Comparison of ENCODE assay signal across 9 cellular contexts in the genomic region with DNA sequence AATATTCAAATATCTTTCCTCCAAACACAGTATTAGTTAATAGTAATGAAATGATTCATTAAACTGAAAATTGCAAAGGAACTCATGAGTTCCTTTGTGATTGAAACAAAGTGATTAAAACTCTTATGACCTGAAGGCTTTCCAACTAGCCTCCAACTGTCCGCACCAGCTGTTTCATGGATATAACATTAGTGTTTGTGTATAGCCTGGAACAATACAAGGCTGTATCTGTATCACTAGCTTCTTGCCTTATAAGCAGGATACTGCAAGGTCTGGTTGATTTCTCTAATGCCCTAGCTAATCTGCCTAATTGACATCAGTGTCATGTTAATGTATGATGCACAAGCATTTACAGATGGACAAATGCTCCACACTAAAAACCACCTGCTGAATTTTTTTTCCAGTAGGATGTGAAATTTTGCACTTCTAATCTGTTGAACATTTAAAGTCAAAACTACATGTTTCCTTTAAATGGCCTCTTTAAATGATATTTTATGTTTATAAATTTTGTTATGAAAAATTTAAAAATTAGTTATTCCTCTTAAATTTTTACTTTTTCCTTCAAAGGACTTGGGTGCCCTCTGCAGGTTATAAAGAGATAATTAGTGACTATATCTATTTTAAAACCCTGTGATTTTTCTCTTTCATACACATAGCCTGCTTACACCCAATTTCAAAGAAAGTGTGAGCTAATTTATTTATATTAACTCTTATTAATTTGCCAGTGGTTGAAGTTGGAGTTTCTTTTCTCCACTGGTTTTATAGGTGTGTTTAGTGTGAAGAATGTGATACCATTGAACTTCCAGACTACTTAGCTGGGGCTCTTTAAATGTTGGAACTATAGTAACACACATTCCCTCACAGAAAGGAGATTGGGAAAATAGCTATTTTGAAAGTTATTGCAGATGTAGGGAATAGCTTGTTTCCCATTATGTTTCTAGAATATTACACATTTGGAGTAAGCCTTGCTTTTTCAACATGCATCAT. TPM values are rescaled to one million over a fixed set of nuclear protein-coding genes. Genes with fewer than 3 reads are reported as not detected.
DNase-seq lines count a peak whose midpoint lies in the region; ATAC-seq, FAIRE-seq and TF ChIP-seq lines count a peak whose summit lies in the region.
"Had no signal": no experiment of that assay in that cellular context is flagged by ENCODE, and none has a peak within 500 bp of the region (broad histone marks: within the 10 kb centered on the region; RNA-seq: fewer than 3 reads in every experiment).

No MANE protein-coding gene starts in this region.

- H3K4me1 Mint-ChIP-seq in natural killer cell = no peaks in the 10 kb centered on the region
- no peaks in the 10 kb centered on the region for H3K4me1 Mint-ChIP-seq in natural killer cell treated with Interleukin-12 subunit alpha and Interleukin-12 subunit beta and Interleukin-15 and Interleukin-18, amount 100 ng/mL, for 72 hours (ENCODE audit: low read depth in 2 of 2)

- H3K9me3 Mint-ChIP-seq in natural killer cell = no peaks in the 10 kb centered on the region
- no peaks in the 10 kb centered on the region for H3K9me3 Mint-ChIP-seq in natural killer cell treated with Interleukin-12 subunit alpha and Interleukin-12 subunit beta and Interleukin-15 and Interleukin-18, amount 100 ng/mL, for 72 hours
- H3K9me3 Mint-ChIP-seq: T-helper 2 cell treated with Interferon-gamma antibody and Interleukin-4, amounts not matched to agents 5 μg/mL and 100 μg/mL, for 36 hours had no signal

- no peak overlapping the region for H3K4me3 Mint-ChIP-seq in natural killer cell
- H3K4me3 Mint-ChIP-seq in natural killer cell treated with Interleukin-12 subunit alpha and Interleukin-12 subunit beta and Interleukin-15 and Interleukin-18, amount 100 ng/mL, for 72 hours = no peak overlapping the region
- H3K4me3 Mint-ChIP-seq: T-helper 2 cell treated with Interferon-gamma antibody and Interleukin-4, amounts not matched to agents 5 μg/mL and 100 μg/mL, for 36 hours had no signal

- peak; percentile 54 for TF ChIP-seq CTCF in natural killer cell (IDR thresholded peaks at IDR 0.05)

- H3K27ac Mint-ChIP-seq in natural killer cell = no peak overlapping the region
- no peak overlapping the region for H3K27ac Mint-ChIP-seq in natural killer cell treated with Interleukin-12 subunit alpha and Interleukin-12 subunit beta and Interleukin-15 and Interleukin-18, amount 100 ng/mL, for 72 hours
- H3K27ac Mint-ChIP-seq: T-helper 2 cell treated with Interferon-gamma antibody and Interleukin-4, amounts not matched to agents 5 μg/mL and 100 μg/mL, for 36 hours had no signal

- no peak for ATAC-seq in natural killer cell
- ATAC-seq in natural killer cell treated with Interleukin-12 subunit alpha and Interleukin-12 subunit beta and Interleukin-15 and Interleukin-18, amount 100 ng/mL, for 72 hours = no peak

- intact Hi-C loops in natural killer cell (cut with micrococcal nuclease) = no loop called here

- H3K36me3 Mint-ChIP-seq in natural killer cell = peaks cover 1% of the 10 kb centered on the region
- H3K36me3 Mint-ChIP-seq in natural killer cell treated with Interleukin-12 subunit alpha and Interleukin-12 subunit beta and Interleukin-15 and Interleukin-18, amount 100 ng/mL, for 72 hours = no peaks in the 10 kb centered on the region

- H3K27me3 Mint-ChIP-seq in natural killer cell (ENCODE audit: low read depth in 2 of 2) = no peaks in the 10 kb centered on the region
- no peaks in the 10 kb centered on the region for H3K27me3 Mint-ChIP-seq in natural killer cell treated with Interleukin-12 subunit alpha and Interleukin-12 subunit beta and Interleukin-15 and Interleukin-18, amount 100 ng/mL, for 72 hours

- DNase-seq in natural killer cell = no peak
- no peak for DNase-seq in natural killer cell treated with Interleukin-12 subunit alpha and Interleukin-12 subunit beta and Interleukin-15 and Interleukin-18, amount 100 ng/mL, for 72 hours (ENCODE audit: low spot score)
- peak; percentile 17 for DNase-seq in SK-MEL-5 (ENCODE audit: low read depth, low spot score)
- peak; percentile 58 for DNase-seq in fibroblast of peridontal ligament (ENCODE audit: extremely low read depth)
- DNase-seq in urothelium cell line (ENCODE audit: low spot score) = no peak
- no peak for DNase-seq in OCI-M2 (lab: John Stamatoyannopoulos, UW; ENCODE audit: unreplicated experiment)
- no peak for DNase-seq in NCI-H1105 (lab: John Stamatoyannopoulos, UW)
- DNase-seq in GM12892 (ENCODE audit: insufficient read length) = no peak

- TF ChIP-seq POLR2A in GM12892 (IDR thresholded peaks at IDR 0.05; ENCODE audit: low read depth, low read length) = no peak

- in situ Hi-C loops in SK-MEL-5 (cut with HindIII; ENCODE audit: low pct_unique_long_range_greater_than_20kb, low sequenced_read_pairs) = no loop called here

- FAIRE-seq in urothelium cell line (lab: Jason Lieb, UNC) (peak; percentile 56), GM12892 (lab: Jason Lieb, UNC) (no peak)

RNA-seq across cellular contexts. Expression of gene AP5M1, which starts 25.4 kb away (rescaled TPM):
- 10 to 100 TPM; 46.3 to 64.2 (median 48.8) TPM for total RNA-seq in natural killer cell
- 10 to 100 TPM; 27.3 to 50.9 TPM for total RNA-seq in natural killer cell treated with Interleukin-12 subunit alpha and Interleukin-12 subunit beta and Interleukin-15 and Interleukin-18, amount 100 ng/mL, for 72 hours
- total RNA-seq in SK-MEL-5 (2014; rRNA removed; shearing (Covaris generic)) = 24.9 and 25.4 TPM in 2 replicates
- polyA plus RNA-seq in SK-MEL-5 (2015; cell fraction: cytosol; rRNA removed) = 31.2 and 38.0 TPM in 2 replicates
- 37.7 and 43.9 TPM in 2 replicates for polyA plus RNA-seq in SK-MEL-5 (2015; cell fraction: nucleus; rRNA removed)
- 22.7 TPM for polyA plus RNA-seq in GM12892 (2012; ENCODE audit: missing spikeins)

RNA-seq across cellular contexts. Expression of gene EXOC5, which starts 25.4 kb away (rescaled TPM):
- total RNA-seq in natural killer cell = 10 to 100 TPM; 37.1 to 42.0 (median 41.7) TPM
- total RNA-seq in natural killer cell treated with Interleukin-12 subunit alpha and Interleukin-12 subunit beta and Interleukin-15 and Interleukin-18, amount 100 ng/mL, for 72 hours = 10 to 100 TPM; 67.6 to 77.4 TPM
- total RNA-seq in SK-MEL-5 (2014; rRNA removed; shearing (Covaris generic)) = 42.7 and 60.9 TPM in 2 replicates
- polyA plus RNA-seq in SK-MEL-5 (2015; cell fraction: cytosol; rRNA removed) = 34.9 and 40.4 TPM in 2 replicates
- 26.5 and 26.7 TPM in 2 replicates for polyA plus RNA-seq in SK-MEL-5 (2015; cell fraction: nucleus; rRNA removed)
- 72.6 TPM for polyA plus RNA-seq in GM12892 (2012; ENCODE audit: missing spikeins)

Comparison
In these comparisons a context has a peak if more than half of its experiments do, and no peak if none do; other contexts are left out.
1. DNase-seq: peak in SK-MEL-5 (single experiment) and fibroblast of peridontal ligament (single experiment); none in natural killer cell (single experiment), natural killer cell treated with Interleukin-12 subunit alpha and Interleukin-12 subunit beta and Interleukin-15 and Interleukin-18, amount 100 ng/mL, for 72 hours (single experiment), urothelium cell line (single experiment), OCI-M2 (single experiment), NCI-H1105 (single experiment) and GM12892 (single experiment).